20 cellular contexts compared by ENCODE assay signal in genomic region chr21:45010096-45010495, GRCh38.
DNase-seq lines count a peak whose midpoint lies in the region; ATAC-seq and TF ChIP-seq lines count a peak whose summit lies in the region.
"Had no signal": no experiment of that assay in that cellular context is flagged by ENCODE, and none has a peak within 500 bp of the region (broad histone marks: within the 10 kb centered on the region; RNA-seq: fewer than 3 reads in every experiment).

No MANE protein-coding gene starts in this region.

- no peak overlapping the region for H3K27ac Mint-ChIP-seq in MCF 10A (ENCODE audit: low read depth, unreplicated experiment)
- H3K27ac Mint-ChIP-seq: activated naive CD8-positive, alpha-beta T cell; activated T-cell treated with anti-CD3 and anti-CD28 coated beads, Interleukin-2, amount 50 U/mL, for 72 hours had no signal

- ATAC-seq in GM19328 (IDR thresholded peaks at IDR 0.05; ENCODE audit: unreplicated experiment) (no peak), GM21381 (IDR thresholded peaks at IDR 0.05; ENCODE audit: unreplicated experiment) (no peak)
- ATAC-seq: activated T-cell treated with anti-CD3 and anti-CD28 coated beads, Interleukin-2, amount 50 U/mL, for 72 hours had no signal

- CTCF ChIA-PET in MCF 10A (lab: Yijun Ruan, JAX) = interaction anchor here (1.1 kb wide), 1 partner anchor 128 kb away, joined by 3 read pairs; no protein-coding TSS in a partner anchor

- intact Hi-C loops in MCF 10A (cut with micrococcal nuclease) = no loop called here

- peaks cover 21% of the 10 kb centered on the region for H3K4me1 Mint-ChIP-seq in MCF 10A (ENCODE audit: insufficient read depth, unreplicated experiment)

- H3K9me3 Mint-ChIP-seq in MCF 10A (ENCODE audit: unreplicated experiment) = no peaks in the 10 kb centered on the region

- H3K36me3 Mint-ChIP-seq in MCF 10A (ENCODE audit: insufficient read depth, unreplicated experiment) = peaks cover 7% of the 10 kb centered on the region
- H3K36me3 Mint-ChIP-seq: activated naive CD8-positive, alpha-beta T cell; neural progenitor cell had no signal

- POLR2A ChIA-PET in MCF 10A (lab: Yijun Ruan, JAX) = no interaction called here

- BruUV-seq in MCF 10A (replicated peaks; lab: Mats Ljungman, UMichigan) = no TSS peak

- no peak overlapping the region for H3K4me3 Mint-ChIP-seq in MCF 10A (ENCODE audit: unreplicated experiment)
- H3K4me3 Mint-ChIP-seq: activated naive CD8-positive, alpha-beta T cell; activated T-cell treated with anti-CD3 and anti-CD28 coated beads, Interleukin-2, amount 50 U/mL, for 72 hours; neural progenitor cell had no signal

- no peaks in the 10 kb centered on the region for H3K27me3 Mint-ChIP-seq in MCF 10A (ENCODE audit: insufficient read depth, unreplicated experiment)

- DNase-seq in COLO829 (ENCODE audit: low spot score) (peak; percentile 98), M059J (ENCODE audit: low read depth) (peak; percentile 36), MCF 10A (ENCODE audit: unreplicated experiment) (peak; percentile 61), medulla oblongata (ENCODE audit: extremely low spot score) (peak; percentile 62), KBM-7 (no peak), HT-29 (ENCODE audit: low spot score) (no peak)
- DNase-seq: activated T-cell treated with anti-CD3 and anti-CD28 coated beads, Interleukin-2, amount 50 U/mL, for 72 hours; DMS 273 treated with DMSO at 0.1 percent for 48 hours; KG1; NCI-H1105 treated with DMSO at 0.1 percent for 48 hours; NCI-H2107; NCI-H748 treated with DMSO at 0.1 percent for 48 hours; SK-N-SH; stimulated activated CD4-positive, alpha-beta T cell treated with anti-CD3 and anti-CD28 coated beads, Interleukin-12 subunit alpha, Interleukin-12 subunit beta, amount 100 ng/mL, for 4 hours; substantia nigra; T-helper 9 cell had no signal

- in situ Hi-C loops in KBM-7 (cut with MboI; ENCODE audit: low pct_unique_long_range_greater_than_20kb, low sequenced_read_pairs) = no loop called here

- TF ChIP-seq CTCF in MCF 10A (IDR thresholded peaks at IDR 0.05; ENCODE audit: unreplicated experiment) = no peak

Comparison
In these comparisons a context has a peak if more than half of its experiments do, and no peak if none do; other contexts are left out.
1. DNase-seq: peak in COLO829 (single experiment), M059J (single experiment), MCF 10A (single experiment) and medulla oblongata (single experiment); none in KBM-7 (single experiment) and HT-29 (single experiment).